Comparison of ENCODE assay signal across 35 cellular contexts in genomic region chr17:44614862-44615261, GRCh38. TPM values are rescaled to one million over a fixed set of nuclear protein-coding genes. Genes with fewer than 3 reads are reported as not detected.
"Had no signal": no experiment of that assay in that cellular context is flagged by ENCODE, and none has a peak within 500 bp of the region (broad histone marks: within the 10 kb centered on the region; RNA-seq: fewer than 3 reads in every experiment).

No MANE protein-coding gene starts in this region.

- H3K4me1 Mint-ChIP-seq: immature natural killer cell, natural killer cell had no signal

- H2AFZ ChIP-seq: neural progenitor cell, parathyroid adenoma had no signal

- H3K4me3 Mint-ChIP-seq: immature natural killer cell; mesothelial cell of epicardium; natural killer cell; nephron progenitor cell; neural progenitor cell; stimulated activated naive B cell treated with anti-CD40 and anti-IgM and Interleukin-4, amounts not matched to agents 10 μg/mL and 1 μg/mL and 100 μg/mL, for 72 hours; type B pancreatic cell had no signal

- H3K9me3 Mint-ChIP-seq: immature natural killer cell; mesothelial cell of epicardium; naive B cell; natural killer cell; nephron progenitor cell; neural progenitor cell; stimulated activated naive B cell treated with anti-CD40 and anti-IgM and Interleukin-4, amounts not matched to agents 10 μg/mL and 1 μg/mL and 100 μg/mL, for 72 hours; type B pancreatic cell had no signal

- H3K79me2 ChIP-seq: parathyroid adenoma had no signal

- FAIRE-seq: islet of Langerhans, kidney had no signal

- H3K27ac Mint-ChIP-seq: immature natural killer cell; mesothelial cell of epicardium; naive B cell; natural killer cell; nephron progenitor cell; neural progenitor cell; stimulated activated naive B cell treated with anti-CD40 and anti-IgM and Interleukin-4, amounts not matched to agents 10 μg/mL and 1 μg/mL and 100 μg/mL, for 72 hours; type B pancreatic cell had no signal

- H3K4me2 ChIP-seq: neural progenitor cell, smooth muscle cell had no signal

- DNase-seq: hypothalamus; immature natural killer cell; left colon; left lung; lower lobe of right lung; mammary epithelial cell; mesendoderm; naive B cell; natural killer cell; nephron progenitor cell; occipital lobe; stimulated activated CD4-positive, alpha-beta T cell treated with anti-CD3 and anti-CD28 coated beads, Interleukin-12 subunit alpha, Interleukin-12 subunit beta, amount 100 ng/mL, for 4 hours; stimulated activated CD4-positive, alpha-beta T cell treated with anti-CD3 and anti-CD28 coated beads, Interleukin-15, amount 100 ng/mL, for 24 hours; stimulated activated CD4-positive, alpha-beta T cell treated with anti-CD3 and anti-CD28 coated beads, Interleukin-2, amount 100 ng/mL, for 24 hours; stimulated activated CD4-positive, alpha-beta T cell treated with anti-CD3 and anti-CD28 coated beads, Interleukin-4, amount 100 ng/mL, for 1 hour; stimulated activated naive B cell treated with anti-CD40 and anti-IgM and Interleukin-4, amounts not matched to agents 10 μg/mL and 1 μg/mL and 100 μg/mL, for 72 hours; stimulated activated naive CD8-positive, alpha-beta T cell treated with anti-CD3 and anti-CD28 coated beads, Interleukin-15, Interleukin-2, amounts not matched to agents 100 U/mL and 50 U/mL, for 24 hours; stomach; tibial artery; uterus had no signal

- H3K9me3 ChIP-seq: left lung, lower lobe of right lung, neutrophil, right atrium auricular region, right lobe of liver, stomach, thoracic aorta, tibial artery, uterus had no signal

- H3K27ac ChIP-seq: left lung, lower lobe of right lung, neural progenitor cell, neutrophil, parathyroid adenoma, right atrium auricular region, right lobe of liver, stomach, thoracic aorta, tibial artery, uterus had no signal

- ATAC-seq: left colon; left lung; lower lobe of right lung; natural killer cell; right lobe of liver; stimulated activated naive B cell treated with anti-CD40 and anti-IgM and Interleukin-4, amounts not matched to agents 10 μg/mL and 1 μg/mL and 100 μg/mL, for 72 hours; stimulated activated naive CD8-positive, alpha-beta T cell treated with anti-CD3 and anti-CD28 coated beads, Interleukin-15, Interleukin-2, amounts not matched to agents 100 U/mL and 50 U/mL, for 24 hours had no signal

- H3K27me3 ChIP-seq: neural progenitor cell, neutrophil, right atrium auricular region, right lobe of liver, stomach, tibial artery, uterus had no signal

- H3K9ac ChIP-seq: neural progenitor cell, parathyroid adenoma had no signal

- H3K27me3 Mint-ChIP-seq: type B pancreatic cell had no signal

- H3K4me1 ChIP-seq: lower lobe of right lung, neural progenitor cell, parathyroid adenoma, right atrium auricular region, right lobe of liver, stomach, tibial artery, uterus had no signal

- H3K36me3 Mint-ChIP-seq: immature natural killer cell; mesothelial cell of epicardium; naive B cell; natural killer cell; neural progenitor cell; stimulated activated naive B cell treated with anti-CD40 and anti-IgM and Interleukin-4, amounts not matched to agents 10 μg/mL and 1 μg/mL and 100 μg/mL, for 72 hours; type B pancreatic cell had no signal

- H3K36me3 ChIP-seq: left lung, lower lobe of right lung, neural progenitor cell, neutrophil, right atrium auricular region, right lobe of liver, stomach, thoracic aorta, tibial artery, uterus had no signal

- H3K4me3 ChIP-seq: left lung, lower lobe of right lung, neural progenitor cell, right atrium auricular region, right lobe of liver, smooth muscle cell, stomach, thoracic aorta, tibial artery, uterus had no signal

RNA-seq across cellular contexts. Expression of gene MEIOC, which starts 41.4 kb away (rescaled TPM):
- total RNA-seq: left colon, left lung, liver, lower lobe of right lung, mononuclear cell, natural killer cell, pulmonary artery endothelial cell, right lobe of liver, smooth muscle cell, stomach, thoracic aorta, ureter had no signal
- polyA plus RNA-seq: smooth muscle cell had no signal
